4 cellular contexts compared by ENCODE assay signal in genomic region chr4:9131420-9131819, GRCh38. TPM values are rescaled to one million over a fixed set of nuclear protein-coding genes. Genes with fewer than 3 reads are reported as not detected.
"Had no signal": no experiment of that assay in that cellular context is flagged by ENCODE, and none has a peak within 500 bp of the region (broad histone marks: within the 10 kb centered on the region; RNA-seq: fewer than 3 reads in every experiment).

No MANE protein-coding gene starts in this region.

RNA-seq across cellular contexts. Expression of gene FAM90A26, which starts 38.8 kb away (rescaled TPM):
- polyA plus RNA-seq: cardiac muscle cell; esophagus; heart right ventricle; naive thymus-derived CD8-positive, alpha-beta T cell had no signal
